Comparison of ENCODE assay signal across 1 cellular context in the genomic region with DNA sequence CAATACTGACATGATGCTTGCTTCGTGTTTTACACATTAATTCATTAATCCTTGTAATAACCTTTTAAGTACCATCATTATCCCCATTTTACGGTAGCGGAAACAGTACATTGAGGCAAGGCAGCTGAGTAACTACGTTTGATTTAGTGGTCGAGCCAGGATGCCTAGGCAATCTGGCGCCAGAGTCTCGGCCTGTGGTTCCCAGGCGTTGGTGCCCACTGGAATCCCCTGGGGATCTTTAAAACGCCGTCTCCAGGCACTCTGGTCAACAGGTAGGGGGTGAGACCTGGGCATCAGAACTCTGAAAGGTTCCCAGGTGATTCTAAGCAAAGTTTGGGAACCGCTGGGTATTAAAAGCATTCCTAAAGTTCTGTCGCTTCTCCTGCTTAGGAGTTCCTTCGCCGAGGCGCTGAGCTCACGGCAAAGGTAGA.
TF ChIP-seq lines count a peak whose summit lies in the region.

No MANE protein-coding gene starts in this region.

TF ChIP-seq in GM23338, 12 proteins besides CTCF, POLR2A, EP300 and RAD21 (continued from another document):
- TF ChIP-seq, protein P1, sequence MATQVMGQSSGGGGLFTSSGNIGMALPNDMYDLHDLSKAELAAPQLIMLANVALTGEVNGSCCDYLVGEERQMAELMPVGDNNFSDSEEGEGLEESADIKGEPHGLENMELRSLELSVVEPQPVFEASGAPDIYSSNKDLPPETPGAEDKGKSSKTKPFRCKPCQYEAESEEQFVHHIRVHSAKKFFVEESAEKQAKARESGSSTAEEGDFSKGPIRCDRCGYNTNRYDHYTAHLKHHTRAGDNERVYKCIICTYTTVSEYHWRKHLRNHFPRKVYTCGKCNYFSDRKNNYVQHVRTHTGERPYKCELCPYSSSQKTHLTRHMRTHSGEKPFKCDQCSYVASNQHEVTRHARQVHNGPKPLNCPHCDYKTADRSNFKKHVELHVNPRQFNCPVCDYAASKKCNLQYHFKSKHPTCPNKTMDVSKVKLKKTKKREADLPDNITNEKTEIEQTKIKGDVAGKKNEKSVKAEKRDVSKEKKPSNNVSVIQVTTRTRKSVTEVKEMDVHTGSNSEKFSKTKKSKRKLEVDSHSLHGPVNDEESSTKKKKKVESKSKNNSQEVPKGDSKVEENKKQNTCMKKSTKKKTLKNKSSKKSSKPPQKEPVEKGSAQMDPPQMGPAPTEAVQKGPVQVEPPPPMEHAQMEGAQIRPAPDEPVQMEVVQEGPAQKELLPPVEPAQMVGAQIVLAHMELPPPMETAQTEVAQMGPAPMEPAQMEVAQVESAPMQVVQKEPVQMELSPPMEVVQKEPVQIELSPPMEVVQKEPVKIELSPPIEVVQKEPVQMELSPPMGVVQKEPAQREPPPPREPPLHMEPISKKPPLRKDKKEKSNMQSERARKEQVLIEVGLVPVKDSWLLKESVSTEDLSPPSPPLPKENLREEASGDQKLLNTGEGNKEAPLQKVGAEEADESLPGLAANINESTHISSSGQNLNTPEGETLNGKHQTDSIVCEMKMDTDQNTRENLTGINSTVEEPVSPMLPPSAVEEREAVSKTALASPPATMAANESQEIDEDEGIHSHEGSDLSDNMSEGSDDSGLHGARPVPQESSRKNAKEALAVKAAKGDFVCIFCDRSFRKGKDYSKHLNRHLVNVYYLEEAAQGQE (IDR thresholded peaks at IDR 0.05; ENCODE audit: unreplicated experiment), result no peak
- TF ChIP-seq, protein P2, sequence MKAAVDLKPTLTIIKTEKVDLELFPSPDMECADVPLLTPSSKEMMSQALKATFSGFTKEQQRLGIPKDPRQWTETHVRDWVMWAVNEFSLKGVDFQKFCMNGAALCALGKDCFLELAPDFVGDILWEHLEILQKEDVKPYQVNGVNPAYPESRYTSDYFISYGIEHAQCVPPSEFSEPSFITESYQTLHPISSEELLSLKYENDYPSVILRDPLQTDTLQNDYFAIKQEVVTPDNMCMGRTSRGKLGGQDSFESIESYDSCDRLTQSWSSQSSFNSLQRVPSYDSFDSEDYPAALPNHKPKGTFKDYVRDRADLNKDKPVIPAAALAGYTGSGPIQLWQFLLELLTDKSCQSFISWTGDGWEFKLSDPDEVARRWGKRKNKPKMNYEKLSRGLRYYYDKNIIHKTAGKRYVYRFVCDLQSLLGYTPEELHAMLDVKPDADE (IDR thresholded peaks at IDR 0.05), result no peak
- TF ChIP-seq CREB1 (CRISPR knock-in tag; IDR thresholded peaks at IDR 0.05; ENCODE audit: low read depth), result no peak
- TF ChIP-seq ZNF331 (CRISPR knock-in tag; IDR thresholded peaks at IDR 0.05; ENCODE audit: low read depth), result no peak
- no peak for TF ChIP-seq NANOG (IDR thresholded peaks at IDR 0.05; ENCODE audit: borderline replicate concordance)
